ENCODE assay signal across 16 cellular contexts in genomic region chr2:127053731-127054603, GRCh38. TPM values are rescaled to one million over a fixed set of nuclear protein-coding genes. Genes with fewer than 3 reads are reported as not detected.
A peak's percentile ranks its signal among the peaks of the same experiment; 100 is the strongest.
DNase-seq lines count a peak whose midpoint lies in the region; ATAC-seq, FAIRE-seq and TF ChIP-seq lines count a peak whose summit lies in the region.
"Had no signal": no experiment of that assay in that cellular context is flagged by ENCODE, and none has a peak within 500 bp of the region (broad histone marks: within the 10 kb centered on the region; RNA-seq: fewer than 3 reads in every experiment).

No MANE protein-coding gene starts in this region.

- intact Hi-C loops in K562 (cut with micrococcal nuclease) (no loop called here), gastrocnemius medialis (cut with DNase I; ENCODE audit: low total_unique reads) (loop anchor here (2.0 kb wide), 1 partner anchor 51 kb away; no protein-coding TSS in a partner anchor), esophagus muscularis mucosa (cut with DNase I) (no loop called here)

- FAIRE-seq in GM12892 (lab: Jason Lieb, UNC): no peak
- FAIRE-seq in K562 (lab: Jason Lieb, UNC): no peak
- FAIRE-seq: keratinocyte had no signal

- in situ Hi-C loops in K562 (cut with MboI) (no loop called here), gastrocnemius medialis (cut with MboI; ENCODE audit: low sequenced_read_pairs in 4 of 4) (loop anchor here in 1 of 4 donors (25.0 kb wide), 1 partner anchor 458 kb away; no protein-coding TSS in a partner anchor)

- CTCF ChIA-PET in K562 (lab: Yijun Ruan, JAX; ENCODE audit: low intra/inter-chr PET ratio): no interaction called here

- H2AFZ ChIP-seq in K562 (ENCODE audit: low read depth, low read length): no peak overlapping the region

- H3K9ac ChIP-seq in K562 (ENCODE audit: insufficient read depth in 1 of 2, low read depth in 2 of 2, low read length in 2 of 2): no peak overlapping the region

- no peaks in the 10 kb centered on the region for H3K9me1 ChIP-seq in K562 (ENCODE audit: control insufficient read depth, insufficient read depth, low read length)

- TF ChIP-seq POLR2A in GM12892 (IDR thresholded peaks at IDR 0.05; ENCODE audit: low read depth, low read length) (no peak), K562 (conservative IDR thresholded peaks at IDR 0.05) (no peak), gastrocnemius medialis (IDR thresholded peaks at IDR 0.05) (no peak), esophagus muscularis mucosa (IDR thresholded peaks at IDR 0.05; ENCODE audit: low read depth) (no peak)

- TF ChIP-seq EP300 in K562 (IDR thresholded peaks at IDR 0.05; ENCODE audit: low read length) (no peak), esophagus muscularis mucosa (IDR thresholded peaks at IDR 0.05) (no peak)

- DNase-seq in GM12892 (ENCODE audit: insufficient read length): peak; percentile 26
- no peak for DNase-seq in K562 (ENCODE audit: extremely low read depth in 1 of 4, low spot score in 3 of 4)
- peak in 1 of 2 donors; percentile 75 for DNase-seq in gastrocnemius medialis
- no peak for DNase-seq in WERI-Rb-1
- DNase-seq in effector memory CD4-positive, alpha-beta T cell: no peak
- DNase-seq in esophagus muscularis mucosa (ENCODE audit: extremely low spot score): no peak
- DNase-seq: endodermal cell, NCI-H2227 treated with DMSO at 0.1 percent for 48 hours, OCI-M1 had no signal

- POLR2A ChIA-PET in K562 (lab: Yijun Ruan, JAX): interaction anchor here (0.6 kb wide), 1 partner anchor 25 kb away, joined by 3 read pairs; no protein-coding TSS in a partner anchor

- H3K27me3 ChIP-seq in K562 (ENCODE audit: control insufficient read depth in 2 of 2, insufficient read depth in 2 of 2, low read length in 2 of 2): peaks cover 3 to 68% of the 10 kb centered on the region in 2 experiments; a peak in 4 of 5 replicates
- no peaks in the 10 kb centered on the region for H3K27me3 ChIP-seq in layer of hippocampus (ENCODE audit: control insufficient read depth, insufficient read depth, low read length)
- no peaks in the 10 kb centered on the region for H3K27me3 ChIP-seq in gastrocnemius medialis
- H3K27me3 ChIP-seq in WERI-Rb-1 (ENCODE audit: insufficient read depth, low read depth, severe bottlenecking): no peaks in the 10 kb centered on the region
- no peaks in the 10 kb centered on the region for H3K27me3 ChIP-seq in effector memory CD4-positive, alpha-beta T cell (replicated peaks; ENCODE audit: control insufficient read depth, insufficient read depth, low read length, poor library complexity, severe bottlenecking)
- no peaks in the 10 kb centered on the region for H3K27me3 ChIP-seq in esophagus muscularis mucosa

- WGBS in K562 (ENCODE audit: insufficient coverage, low coverage, missing lambda C conversion rate): 19% methylated on average over 28 of the region's 33 CpGs
- WGBS in esophagus muscularis mucosa: 95% methylated on average over 14 of the region's 33 CpGs

- H3K9me3 ChIP-seq in K562 (replicated peaks; ENCODE audit: control insufficient read depth, insufficient read depth, low read depth, low read length) (no peaks in the 10 kb centered on the region), gastrocnemius medialis (no peaks in the 10 kb centered on the region), WERI-Rb-1 (ENCODE audit: severe bottlenecking) (no peaks in the 10 kb centered on the region), esophagus muscularis mucosa (no peaks in the 10 kb centered on the region)
- H3K9me3 ChIP-seq in effector memory CD4-positive, alpha-beta T cell (ENCODE audit: control insufficient read depth, low read length): no peaks in the 10 kb centered on the region

- H3K4me2 ChIP-seq in K562 (ENCODE audit: insufficient read depth, low read length): no peak overlapping the region
- H3K4me2 ChIP-seq: smooth muscle cell had no signal

- H3K4me3 ChIP-seq in K562: no peak overlapping the region
- no peak overlapping the region for H3K4me3 ChIP-seq in gastrocnemius medialis
- no peak overlapping the region for H3K4me3 ChIP-seq in WERI-Rb-1 (ENCODE audit: low read depth, low read length)
- no peak overlapping the region for H3K4me3 ChIP-seq in effector memory CD4-positive, alpha-beta T cell (ENCODE audit: insufficient read depth, low read depth, low read length, poor library complexity, severe bottlenecking)
- H3K4me3 ChIP-seq in esophagus muscularis mucosa: no peak overlapping the region
- H3K4me3 ChIP-seq: smooth muscle cell had no signal

- peaks cover 8% of the 10 kb centered on the region; the same call in 1 of the 2 replicates for H4K20me1 ChIP-seq in K562 (replicated peaks; ENCODE audit: control insufficient read depth, insufficient read depth, low read length)

- H3K79me2 ChIP-seq in K562 (ENCODE audit: control insufficient read depth, insufficient read depth, low read length): no peaks in the 10 kb centered on the region

- TF ChIP-seq RAD21 in K562 (CRISPR knock-in tag; conservative IDR thresholded peaks at IDR 0.05 in 1 of 2, IDR thresholded peaks at IDR 0.05 in 1 of 2): no peak

- peaks cover 0 to 71% of the 10 kb centered on the region in 2 experiments; a peak in 3 of 5 replicates for H3K4me1 ChIP-seq in K562 (replicated peaks in 1 of 2; ENCODE audit: control insufficient read depth in 2 of 2, insufficient read depth in 2 of 2, low read length in 2 of 2)
- H3K4me1 ChIP-seq in gastrocnemius medialis: peaks cover 63 to 66% of the 10 kb centered on the region in 2 donors
- H3K4me1 ChIP-seq in effector memory CD4-positive, alpha-beta T cell (ENCODE audit: control insufficient read depth, insufficient read depth, low read length, poor library complexity, severe bottlenecking): no peaks in the 10 kb centered on the region
- peaks cover 0 to 18% (median 14%) of the 10 kb centered on the region in 4 donors for H3K4me1 ChIP-seq in esophagus muscularis mucosa

- no TSS peak for BruUV-seq in K562 (replicated peaks; lab: Mats Ljungman, UMichigan)

- H3K27ac ChIP-seq in K562 (ENCODE audit: extremely low read depth, low read depth, low read length) (no peak overlapping the region), layer of hippocampus (ENCODE audit: low read depth, low read length) (peak overlapping the region; percentile 89), gastrocnemius medialis (peak overlapping the region; percentile 97 to 100 (median 100)), WERI-Rb-1 (no peak overlapping the region), esophagus muscularis mucosa (replicated peaks in 1 of 4) (no peak overlapping the region)
- H3K27ac ChIP-seq in effector memory CD4-positive, alpha-beta T cell (ENCODE audit: insufficient read depth, low read length, poor library complexity, severe bottlenecking): no peak overlapping the region

- H3K36me3 ChIP-seq in K562 (ENCODE audit: control insufficient read depth, insufficient read depth, low read length) (no peaks in the 10 kb centered on the region), gastrocnemius medialis (peaks cover 0 to 31% of the 10 kb centered on the region in 2 donors), WERI-Rb-1 (peaks cover 28% of the 10 kb centered on the region), esophagus muscularis mucosa (peaks cover 0 to 47% (median 21%) of the 10 kb centered on the region in 4 donors)
- H3K36me3 ChIP-seq in effector memory CD4-positive, alpha-beta T cell (ENCODE audit: control insufficient read depth, insufficient read depth, low read length): peaks cover 57% of the 10 kb centered on the region

- TF ChIP-seq CTCF in K562 (IDR thresholded peaks at IDR 0.05 in 2 of 3, conservative IDR thresholded peaks at IDR 0.05 in 1 of 3; ENCODE audit: insufficient read depth in 2 of 3, low read depth in 1 of 3, low read length in 3 of 3) (no peak), gastrocnemius medialis (IDR thresholded peaks at IDR 0.05 in 4 of 5, conservative IDR thresholded peaks at IDR 0.05 in 1 of 5) (peak in 1 of 5 experiments; percentile 20), WERI-Rb-1 (IDR thresholded peaks at IDR 0.05; ENCODE audit: low read depth, low read length) (no peak), esophagus muscularis mucosa (IDR thresholded peaks at IDR 0.05) (no peak)

- ATAC-seq in K562: no peak
- ATAC-seq in gastrocnemius medialis: peak in 1 of 2 donors; percentile 4
- no peak for ATAC-seq in HG02759 (IDR thresholded peaks at IDR 0.05; ENCODE audit: unreplicated experiment)
- ATAC-seq: activated T-helper 17 cell treated with anti-CD3 and anti-CD28 coated beads, Interleukin-2, amount 50 U/mL, for 72 hours; naive thymus-derived CD8-positive, alpha-beta T cell; T-cell had no signal

TF ChIP-seq in K562, 482 proteins besides CTCF, POLR2A, EP300 and RAD21 (continues in another document):
- no peak for TF ChIP-seq NONO (IDR thresholded peaks at IDR 0.05; ENCODE audit: low read depth in 2 of 2, low read length in 1 of 2)
- TF ChIP-seq, protein P1, sequence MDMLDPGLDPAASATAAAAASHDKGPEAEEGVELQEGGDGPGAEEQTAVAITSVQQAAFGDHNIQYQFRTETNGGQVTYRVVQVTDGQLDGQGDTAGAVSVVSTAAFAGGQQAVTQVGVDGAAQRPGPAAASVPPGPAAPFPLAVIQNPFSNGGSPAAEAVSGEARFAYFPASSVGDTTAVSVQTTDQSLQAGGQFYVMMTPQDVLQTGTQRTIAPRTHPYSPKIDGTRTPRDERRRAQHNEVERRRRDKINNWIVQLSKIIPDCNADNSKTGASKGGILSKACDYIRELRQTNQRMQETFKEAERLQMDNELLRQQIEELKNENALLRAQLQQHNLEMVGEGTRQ (CRISPR knock-in tag; IDR thresholded peaks at IDR 0.05): peak; percentile 41; the same call in 1 of the 2 replicates

RNA-seq across cellular contexts. Expression of gene BIN1, which starts 53.0 kb away (rescaled TPM):
- polyA plus RNA-seq in GM12892 (2012; ENCODE audit: missing spikeins): 7.0 TPM
- total RNA-seq in K562 (2011; cell fraction: chromatin; rRNA removed; ENCODE audit: low replicate concordance): 1.2 and 1.6 TPM in 2 replicates
- total RNA-seq in K562 (2011; cell fraction: nucleolus; rRNA removed): 2.5 and 3.7 TPM in 2 replicates
- 1.1 and 2.7 TPM in 2 replicates for total RNA-seq in K562 (2011; cell fraction: nucleoplasm; rRNA removed)
- total RNA-seq in K562 (2014; rRNA removed): 2.0 and 3.2 TPM in 2 replicates
- total RNA-seq in K562 (2014; rRNA removed; fragmentation: Illumina TruSeq; extraction: Trizol): 0.10 and 0.22 TPM in 2 replicates
- total RNA-seq in K562 (2015; rRNA removed; fragmentation: Illumina TruSeq; extraction: Trizol): 0.62 and 0.79 TPM in 2 replicates
- total RNA-seq in K562 (2021): 1.7 and 2.8 TPM in 2 replicates
- 0.47 and 1.5 TPM in 2 replicates for polyA plus RNA-seq in K562 (2011; rRNA removed)
- 1.5 and 2.1 TPM in 2 replicates for polyA plus RNA-seq in K562 (2011; cell fraction: cytosol; rRNA removed)
- polyA plus RNA-seq in K562 (2011; cell fraction: nucleus; rRNA removed): 2.0 TPM in 2 replicates
- polyA plus RNA-seq in K562 (2012): 1.5 and 2.9 TPM in 2 replicates
- polyA plus RNA-seq in K562 (2014; fragmentation: Illumina TruSeq; extraction: Trizol): 0.97 and 2.2 TPM in 2 replicates
- under 1 TPM in 1 of 2 experiments, not detected in 1; 0.04 TPM for polyA plus RNA-seq in K562 (2014; fragmentation: Nextera tagmentation; extraction: Ambion mirVana)
- polyA plus RNA-seq in K562 (2014; rRNA removed): 1.6 and 2.2 TPM in 2 replicates
- polyA minus RNA-seq in K562 (2011; rRNA and poly(A)+ RNA removed): 0.32 and 0.57 TPM in 2 replicates
- polyA minus RNA-seq in K562 (2011; cell fraction: cytosol; rRNA and poly(A)+ RNA removed): 1.4 and 2.1 TPM in 2 replicates
- 1.4 and 1.6 TPM in 2 replicates for polyA minus RNA-seq in K562 (2011; cell fraction: nucleus; rRNA and poly(A)+ RNA removed)
- 1,000 to 10,000 TPM; 1,150 to 2,167 (median 1,736) TPM for total RNA-seq in gastrocnemius medialis
- 10 to 100 TPM; 32.4 to 78.2 (median 50.2) TPM for total RNA-seq in esophagus muscularis mucosa

Comparison
In these comparisons a context has a peak if more than half of its experiments do, and no peak if none do; other contexts are left out.
1. H3K27ac ChIP-seq: peak in layer of hippocampus (single experiment) and gastrocnemius medialis (4 of 4); none in K562 (single experiment), WERI-Rb-1 (single experiment), effector memory CD4-positive, alpha-beta T cell (single experiment) and esophagus muscularis mucosa (0 of 4).
2. RNA of gene BIN1, which starts 53.0 kb away (total RNA-seq): 1,150 to 2,167 TPM in gastrocnemius medialis; 32.4 to 78.2 TPM in esophagus muscularis mucosa and 0.10 to 3.7 TPM in K562; every median in the first group is over 10 times any median in the second.